In the genomic region with DNA sequence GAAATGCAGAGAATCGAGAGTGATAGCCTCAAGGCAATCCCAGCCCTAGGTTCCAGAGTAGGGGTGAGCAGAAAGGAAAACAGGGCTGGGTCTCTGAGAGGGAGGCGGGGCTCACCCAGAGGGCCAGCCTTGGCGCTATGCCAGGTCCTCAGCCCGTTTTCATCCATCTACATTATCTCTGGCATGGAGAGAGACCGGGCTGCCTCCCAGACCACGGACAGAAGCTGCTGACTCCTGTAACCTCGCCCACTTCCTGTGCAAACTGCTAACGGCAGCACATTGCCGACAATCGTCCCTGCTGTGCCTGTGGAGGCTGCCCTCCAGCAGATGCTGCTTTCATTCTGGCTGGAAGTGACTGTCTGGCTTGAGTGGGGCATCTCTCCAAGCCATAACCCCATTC, we compare ENCODE assay signal across 8 cellular contexts.
DNase-seq lines count a peak whose midpoint lies in the region; ATAC-seq and TF ChIP-seq lines count a peak whose summit lies in the region.

No MANE protein-coding gene starts in this region.

- intact Hi-C loops in right cardiac atrium (cut with DNase I), result no loop called here

- H3K27ac ChIP-seq in right cardiac atrium (ENCODE audit: low read length) (no peak overlapping the region), right atrium auricular region (no peak overlapping the region)

- ATAC-seq in right cardiac atrium, result peak; percentile 56 to 64
- ATAC-seq in GM19395 (IDR thresholded peaks at IDR 0.05; ENCODE audit: unreplicated experiment), result no peak

- DNase-seq in right cardiac atrium (peak; percentile 23 to 76 (median 71)), right atrium auricular region (ENCODE audit: low spot score) (no peak), iPS-NIHi11 (ENCODE audit: low spot score) (peak; percentile 42), ecto neural progenitor cell (ENCODE audit: low spot score) (no peak), NCI-H2081 (lab: John Stamatoyannopoulos, UW) (no peak)
- DNase-seq in activated CD4-positive, alpha-beta T cell treated with anti-CD3 and anti-CD28 coated beads, Interleukin-2, amount 50 U/mL, for 1 hour, result peak; percentile 3
- no peak for DNase-seq in effector CD4-positive, alpha-beta T cell

- H3K36me3 ChIP-seq in right atrium auricular region, result no peaks in the 10 kb centered on the region

- H3K27me3 ChIP-seq in right cardiac atrium (ENCODE audit: control insufficient read depth, insufficient read depth), result no peaks in the 10 kb centered on the region
- H3K27me3 ChIP-seq in right atrium auricular region, result no peaks in the 10 kb centered on the region

- no peaks in the 10 kb centered on the region for H3K9me3 ChIP-seq in right cardiac atrium (ENCODE audit: control insufficient read depth, low read length)
- H3K9me3 ChIP-seq in right atrium auricular region, result no peaks in the 10 kb centered on the region

- no peak overlapping the region for H3K4me3 ChIP-seq in right cardiac atrium (ENCODE audit: low read length)
- H3K4me3 ChIP-seq in right atrium auricular region, result no peak overlapping the region

- H3K4me1 ChIP-seq in right cardiac atrium (ENCODE audit: control insufficient read depth, insufficient read depth, low read length) (no peaks in the 10 kb centered on the region), right atrium auricular region (no peaks in the 10 kb centered on the region)

- WGBS in right cardiac atrium, result 10% methylated on average over 10 of the region's 10 CpGs

- TF ChIP-seq CTCF in right atrium auricular region (IDR thresholded peaks at IDR 0.05), result no peak

Comparison
In these comparisons a context has a peak if more than half of its experiments do, and no peak if none do; other contexts are left out.
1. DNase-seq: peak in right cardiac atrium (3 of 3), activated CD4-positive, alpha-beta T cell treated with anti-CD3 and anti-CD28 coated beads, Interleukin-2, amount 50 U/mL, for 1 hour (single experiment) and iPS-NIHi11 (single experiment); none in right atrium auricular region (single experiment), ecto neural progenitor cell (single experiment), NCI-H2081 (0 of 2) and effector CD4-positive, alpha-beta T cell (single experiment).